18 cellular contexts compared by ENCODE assay signal in the genomic region with DNA sequence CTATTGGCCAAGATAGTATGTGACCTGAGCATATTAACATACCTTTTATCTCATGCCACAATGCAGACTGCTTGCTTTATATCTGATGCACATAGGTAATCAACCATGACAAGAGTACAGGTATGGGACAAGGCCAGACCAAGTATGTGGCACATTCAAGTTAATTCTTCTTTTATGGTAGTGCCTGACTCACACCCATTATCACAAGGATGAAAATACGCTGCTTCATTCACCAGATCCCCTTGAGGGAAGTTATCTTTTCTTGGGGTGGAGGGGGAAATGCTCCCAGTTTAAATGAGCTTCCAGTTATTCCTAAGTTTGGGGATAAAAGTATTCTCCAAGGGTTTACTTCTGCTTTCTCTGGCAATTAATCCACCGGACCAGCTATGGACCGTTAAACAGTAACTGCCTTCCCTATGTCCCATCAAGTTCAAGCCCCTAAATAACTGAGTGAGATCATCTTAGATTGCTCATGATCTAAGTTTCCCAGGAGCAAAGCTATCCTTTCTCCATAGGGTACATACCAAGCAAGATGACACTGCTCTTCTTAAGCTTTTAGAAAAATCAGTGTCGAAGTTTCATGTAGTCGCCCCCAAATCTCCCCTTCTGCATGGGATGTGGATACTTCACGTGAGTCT. TPM values are rescaled to one million over a fixed set of nuclear protein-coding genes. Genes with fewer than 3 reads are reported as not detected.
DNase-seq lines count a peak whose midpoint lies in the region; ATAC-seq and TF ChIP-seq lines count a peak whose summit lies in the region.
"Had no signal": no experiment of that assay in that cellular context is flagged by ENCODE, and none has a peak within 500 bp of the region (broad histone marks: within the 10 kb centered on the region; RNA-seq: fewer than 3 reads in every experiment).

No MANE protein-coding gene starts in this region.

- H3K27ac ChIP-seq in ascending aorta (peak overlapping the region; percentile 95), subcutaneous abdominal adipose tissue (ENCODE audit: low read depth, low read length) (peak overlapping the region; percentile 63)
- H3K27ac ChIP-seq: colonic mucosa had no signal

- H3K9me3 ChIP-seq in ascending aorta (no peaks in the 10 kb centered on the region), subcutaneous abdominal adipose tissue (ENCODE audit: control insufficient read depth in 5 of 5, low read length in 5 of 5) (no peaks in the 10 kb centered on the region)
- H3K9me3 ChIP-seq: colonic mucosa had no signal

- peak overlapping the region; percentile 67 to 87 for H3K4me3 ChIP-seq in ascending aorta
- H3K4me3 ChIP-seq in subcutaneous abdominal adipose tissue (ENCODE audit: low read depth in 1 of 5, low read length in 5 of 5), result peak overlapping the region in 2 of 5 donors; percentile 8 to 13
- H3K4me3 ChIP-seq: colonic mucosa, GM12878 had no signal

- intact Hi-C loops in ascending aorta (cut with DNase I), result no loop called here

- peaks cover 0 to 14% of the 10 kb centered on the region in 2 donors for H3K36me3 Mint-ChIP-seq in activated naive CD4-positive, alpha-beta T cell treated with anti-CD3 and anti-CD28 coated beads, Interleukin-2, amount 50 U/mL, for 72 hours
- H3K36me3 Mint-ChIP-seq: memory B cell had no signal

- H3K9ac ChIP-seq in subcutaneous abdominal adipose tissue (ENCODE audit: low read length in 5 of 5), result no peak overlapping the region

- peak; percentile 80 for DNase-seq in EL
- no peak for DNase-seq in ascending aorta (ENCODE audit: low spot score in 2 of 2)
- DNase-seq in glomerular visceral epithelial cell (ENCODE audit: extremely low spot score), result peak; percentile 63
- no peak for DNase-seq in activated naive CD4-positive, alpha-beta T cell treated with anti-CD3 and anti-CD28 coated beads, Interleukin-2, amount 50 U/mL, for 72 hours (ENCODE audit: low spot score in 2 of 2)
- DNase-seq: activated CD4-positive, alpha-beta T cell treated with anti-CD3 and anti-CD28 coated beads, Interleukin-2, amount 10 ng/mL, durations not matched to agents 7 days and 5 days; activated naive CD8-positive, alpha-beta T cell treated with anti-CD3 and anti-CD28 coated beads, Interleukin-2, amount 50 U/mL, for 24 hours; activated T-cell treated with anti-CD3 and anti-CD28 coated beads, Interleukin-2, amount 50 U/mL, for 48 hours; colonic mucosa; NK-92 treated with Interleukin-12 subunit alpha and Interleukin-12 subunit beta, amount 100 ng/mL, for 24 hours; SHP77; T-helper 9 cell had no signal

- H3K27ac Mint-ChIP-seq in activated naive CD4-positive, alpha-beta T cell treated with anti-CD3 and anti-CD28 coated beads, Interleukin-2, amount 50 U/mL, for 72 hours, result no peak overlapping the region
- H3K27ac Mint-ChIP-seq: activated CD4-positive, alpha-beta T cell treated with anti-CD3 and anti-CD28 coated beads, Interleukin-2, amount 10 ng/mL, durations not matched to agents 7 days and 5 days; activated naive CD8-positive, alpha-beta T cell treated with anti-CD3 and anti-CD28 coated beads, Interleukin-2, amount 50 U/mL, for 24 hours; memory B cell had no signal

- ATAC-seq in HG02885 (IDR thresholded peaks at IDR 0.05; ENCODE audit: poor library complexity, unreplicated experiment) (no peak), GM18511 (IDR thresholded peaks at IDR 0.05; ENCODE audit: unreplicated experiment) (no peak)
- no peak for ATAC-seq in activated naive CD4-positive, alpha-beta T cell treated with anti-CD3 and anti-CD28 coated beads, Interleukin-2, amount 50 U/mL, for 72 hours
- ATAC-seq: activated naive CD8-positive, alpha-beta T cell treated with anti-CD3 and anti-CD28 coated beads, Interleukin-2, amount 50 U/mL, for 24 hours; GM12878; HCT116; sciatic nerve had no signal

- H3K36me3 ChIP-seq in ascending aorta, result no peaks in the 10 kb centered on the region
- H3K36me3 ChIP-seq in subcutaneous abdominal adipose tissue (ENCODE audit: control insufficient read depth in 5 of 5, insufficient read depth in 5 of 5, low read length in 5 of 5), result no peaks in the 10 kb centered on the region
- H3K36me3 ChIP-seq: colonic mucosa had no signal

- H3K4me1 ChIP-seq in ascending aorta (peaks cover 0 to 9% of the 10 kb centered on the region in 2 donors), subcutaneous abdominal adipose tissue (ENCODE audit: control insufficient read depth in 5 of 5, insufficient read depth in 5 of 5, low read length in 5 of 5) (peaks cover 0 to 39% (median 33%) of the 10 kb centered on the region in 5 donors)
- H3K4me1 ChIP-seq: colonic mucosa had no signal

- no peaks in the 10 kb centered on the region for H3K27me3 ChIP-seq in ascending aorta
- H3K27me3 ChIP-seq in subcutaneous abdominal adipose tissue (ENCODE audit: control insufficient read depth in 5 of 5, insufficient read depth in 4 of 5, low read length in 5 of 5), result no peaks in the 10 kb centered on the region

- H3K9me3 Mint-ChIP-seq in activated naive CD4-positive, alpha-beta T cell treated with anti-CD3 and anti-CD28 coated beads, Interleukin-2, amount 50 U/mL, for 72 hours, result no peaks in the 10 kb centered on the region
- H3K9me3 Mint-ChIP-seq: activated CD4-positive, alpha-beta T cell treated with anti-CD3 and anti-CD28 coated beads, Interleukin-2, amount 10 ng/mL, durations not matched to agents 7 days and 5 days; activated naive CD8-positive, alpha-beta T cell treated with anti-CD3 and anti-CD28 coated beads, Interleukin-2, amount 50 U/mL, for 24 hours had no signal

- no peak for TF ChIP-seq CTCF in ascending aorta (IDR thresholded peaks at IDR 0.05)

RNA-seq across cellular contexts. Expression of gene COL8A1, which starts 1.9 kb away (rescaled TPM):
- total RNA-seq in ascending aorta, result 459 TPM
- total RNA-seq in activated naive CD4-positive, alpha-beta T cell treated with anti-CD3 and anti-CD28 coated beads, Interleukin-2, amount 50 U/mL, for 72 hours, result under 1 TPM in 1 of 2 donors, not detected in 1; 0.07 TPM

Comparison
In these comparisons a context has a peak if more than half of its experiments do, and no peak if none do; other contexts are left out.
1. DNase-seq: peak in EL (single experiment) and glomerular visceral epithelial cell (single experiment); none in ascending aorta (0 of 2) and activated naive CD4-positive, alpha-beta T cell treated with anti-CD3 and anti-CD28 coated beads, Interleukin-2, amount 50 U/mL, for 72 hours (0 of 2).
2. RNA of gene COL8A1, which starts 1.9 kb away (total RNA-seq): 459 TPM in ascending aorta (single experiment); 0.07 TPM in activated naive CD4-positive, alpha-beta T cell treated with anti-CD3 and anti-CD28 coated beads, Interleukin-2, amount 50 U/mL, for 72 hours; every median in the first group is over 100 times any median in the second.